In genomic region chr1:56145524-56145923, GRCh38 we compare ENCODE assay signal across 16 cellular contexts.
DNase-seq lines count a peak whose midpoint lies in the region; ATAC-seq and TF ChIP-seq lines count a peak whose summit lies in the region.
"Had no signal": no experiment of that assay in that cellular context is flagged by ENCODE, and none has a peak within 500 bp of the region (broad histone marks: within the 10 kb centered on the region; RNA-seq: fewer than 3 reads in every experiment).

No MANE protein-coding gene starts in this region.

- H3K27me3 Mint-ChIP-seq in activated CD8-positive, alpha-beta T cell treated with anti-CD3 and anti-CD28 coated beads for 36 hours, result no peaks in the 10 kb centered on the region
- H3K27me3 Mint-ChIP-seq in activated CD8-positive, alpha-beta T cell treated with anti-CD3 and anti-CD28 coated beads, Interleukin-2, amount 10 ng/mL, durations not matched to agents 7 days and 5 days (ENCODE audit: low read depth), result no peaks in the 10 kb centered on the region
- H3K27me3 Mint-ChIP-seq: CD8-positive, alpha-beta memory T cell had no signal

- no peak overlapping the region for H3K27ac Mint-ChIP-seq in activated CD8-positive, alpha-beta T cell treated with anti-CD3 and anti-CD28 coated beads for 36 hours
- no peak overlapping the region for H3K27ac Mint-ChIP-seq in activated CD8-positive, alpha-beta T cell treated with anti-CD3 and anti-CD28 coated beads, Interleukin-2, amount 10 ng/mL, durations not matched to agents 7 days and 5 days
- H3K27ac Mint-ChIP-seq: CD8-positive, alpha-beta memory T cell; HFFc6 had no signal

- H3K36me3 ChIP-seq in esophagus muscularis mucosa, result no peaks in the 10 kb centered on the region
- H3K36me3 ChIP-seq in gastrocnemius medialis, result no peaks in the 10 kb centered on the region
- no peaks in the 10 kb centered on the region for H3K36me3 ChIP-seq in prostate gland
- H3K36me3 ChIP-seq: BLaER1 had no signal

- H3K4me1 Mint-ChIP-seq in activated CD8-positive, alpha-beta T cell treated with anti-CD3 and anti-CD28 coated beads for 36 hours (ENCODE audit: low read depth), result no peaks in the 10 kb centered on the region
- no peaks in the 10 kb centered on the region for H3K4me1 Mint-ChIP-seq in activated CD8-positive, alpha-beta T cell treated with anti-CD3 and anti-CD28 coated beads, Interleukin-2, amount 10 ng/mL, durations not matched to agents 7 days and 5 days (ENCODE audit: low read depth)
- H3K4me1 Mint-ChIP-seq: CD8-positive, alpha-beta memory T cell had no signal

- TF ChIP-seq CTCF in activated CD8-positive, alpha-beta T cell treated with anti-CD3 and anti-CD28 coated beads for 36 hours (IDR thresholded peaks at IDR 0.05), result no peak
- no peak for TF ChIP-seq CTCF in esophagus muscularis mucosa (IDR thresholded peaks at IDR 0.05)
- TF ChIP-seq CTCF in gastrocnemius medialis (IDR thresholded peaks at IDR 0.05 in 4 of 5, conservative IDR thresholded peaks at IDR 0.05 in 1 of 5), result no peak
- TF ChIP-seq CTCF in prostate gland (IDR thresholded peaks at IDR 0.05), result no peak

- H3K9me3 Mint-ChIP-seq in activated CD8-positive, alpha-beta T cell treated with anti-CD3 and anti-CD28 coated beads for 36 hours, result no peaks in the 10 kb centered on the region
- H3K9me3 Mint-ChIP-seq in activated CD8-positive, alpha-beta T cell treated with anti-CD3 and anti-CD28 coated beads, Interleukin-2, amount 10 ng/mL, durations not matched to agents 7 days and 5 days (ENCODE audit: insufficient read depth), result no peaks in the 10 kb centered on the region
- H3K9me3 Mint-ChIP-seq: HFFc6 had no signal

- POLR2A ChIA-PET in activated CD8-positive, alpha-beta T cell treated with anti-CD3 and anti-CD28 coated beads for 36 hours (lab: Charles Lee), result no interaction called here
- POLR2A ChIA-PET in activated CD8-positive, alpha-beta T cell treated with anti-CD3 and anti-CD28 coated beads, Interleukin-2, amount 10 ng/mL, durations not matched to agents 7 days and 5 days (lab: Charles Lee), result no interaction called here

- peak; percentile 2 for DNase-seq in activated CD8-positive, alpha-beta T cell treated with anti-CD3 and anti-CD28 coated beads for 36 hours
- no peak for DNase-seq in activated CD8-positive, alpha-beta T cell treated with anti-CD3 and anti-CD28 coated beads, Interleukin-2, amount 10 ng/mL, durations not matched to agents 7 days and 5 days
- DNase-seq in esophagus muscularis mucosa (ENCODE audit: extremely low spot score), result no peak
- no peak for DNase-seq in gastrocnemius medialis
- no peak for DNase-seq in GM03348 (ENCODE audit: low spot score)
- DNase-seq in prostate gland (ENCODE audit: low spot score), result no peak
- no peak for DNase-seq in NCI-H128 (lab: John Stamatoyannopoulos, UW; ENCODE audit: unreplicated experiment)
- DNase-seq: 8988T; AML-193; Caco-2; CD8-positive, alpha-beta memory T cell; GF-D8; HCEC 1CT; HFFc6 had no signal

- ATAC-seq in activated CD8-positive, alpha-beta T cell treated with anti-CD3 and anti-CD28 coated beads for 36 hours, result no peak
- ATAC-seq in activated CD8-positive, alpha-beta T cell treated with anti-CD3 and anti-CD28 coated beads, Interleukin-2, amount 10 ng/mL, durations not matched to agents 7 days and 5 days, result no peak
- ATAC-seq in gastrocnemius medialis, result no peak

- CTCF ChIA-PET in activated CD8-positive, alpha-beta T cell treated with anti-CD3 and anti-CD28 coated beads for 36 hours (lab: Charles Lee), result no interaction called here
- CTCF ChIA-PET in activated CD8-positive, alpha-beta T cell treated with anti-CD3 and anti-CD28 coated beads, Interleukin-2, amount 10 ng/mL, durations not matched to agents 7 days and 5 days (lab: Charles Lee), result no interaction called here

- H3K4me1 ChIP-seq in esophagus muscularis mucosa, result peaks cover 7 to 24% (median 22%) of the 10 kb centered on the region in 4 donors
- peaks cover 20 to 29% of the 10 kb centered on the region in 2 donors for H3K4me1 ChIP-seq in gastrocnemius medialis
- H3K4me1 ChIP-seq in prostate gland (replicated peaks), result no peaks in the 10 kb centered on the region
- H3K4me1 ChIP-seq: BLaER1 had no signal

- intact Hi-C loops in activated CD8-positive, alpha-beta T cell treated with anti-CD3 and anti-CD28 coated beads for 36 hours (cut with micrococcal nuclease), result no loop called here
- intact Hi-C loops in esophagus muscularis mucosa (cut with DNase I), result no loop called here
- intact Hi-C loops in gastrocnemius medialis (cut with DNase I; ENCODE audit: low total_unique reads), result no loop called here
- intact Hi-C loops in prostate gland (cut with DNase I), result loop anchor here (5.0 to 10.0 kb wide), 2 partner anchors 109 to 158 kb away; no protein-coding TSS in a partner anchor

- H3K9me3 ChIP-seq in esophagus muscularis mucosa (no peaks in the 10 kb centered on the region), gastrocnemius medialis (no peaks in the 10 kb centered on the region), prostate gland (no peaks in the 10 kb centered on the region)
- H3K9me3 ChIP-seq: BLaER1, Caco-2 had no signal

- H3K4me3 ChIP-seq in esophagus muscularis mucosa (no peak overlapping the region), gastrocnemius medialis (no peak overlapping the region), prostate gland (no peak overlapping the region)
- H3K4me3 ChIP-seq: BLaER1 had no signal

- no peak for TF ChIP-seq EP300 in esophagus muscularis mucosa (IDR thresholded peaks at IDR 0.05)

- H3K27ac ChIP-seq in esophagus muscularis mucosa (replicated peaks in 1 of 4) (peak overlapping the region in 3 of 4 donors; percentile 29 to 47 (median 32)), gastrocnemius medialis (peak overlapping the region in 3 of 4 donors; percentile 33 to 72 (median 56)), prostate gland (no peak overlapping the region)
- H3K27ac ChIP-seq: BLaER1, HL-60 had no signal

- in situ Hi-C loops in gastrocnemius medialis (cut with MboI; ENCODE audit: low sequenced_read_pairs in 4 of 4), result no loop called here

- no peaks in the 10 kb centered on the region for H3K36me3 Mint-ChIP-seq in activated CD8-positive, alpha-beta T cell treated with anti-CD3 and anti-CD28 coated beads for 36 hours (ENCODE audit: low read depth)
- no peaks in the 10 kb centered on the region for H3K36me3 Mint-ChIP-seq in activated CD8-positive, alpha-beta T cell treated with anti-CD3 and anti-CD28 coated beads, Interleukin-2, amount 10 ng/mL, durations not matched to agents 7 days and 5 days (ENCODE audit: low read depth)
- H3K36me3 Mint-ChIP-seq: CD8-positive, alpha-beta memory T cell had no signal

- TF ChIP-seq POLR2A in esophagus muscularis mucosa (IDR thresholded peaks at IDR 0.05; ENCODE audit: low read depth) (no peak), gastrocnemius medialis (IDR thresholded peaks at IDR 0.05) (no peak), prostate gland (IDR thresholded peaks at IDR 0.05) (no peak)

- H3K4me3 Mint-ChIP-seq in activated CD8-positive, alpha-beta T cell treated with anti-CD3 and anti-CD28 coated beads for 36 hours, result no peak overlapping the region
- H3K4me3 Mint-ChIP-seq in activated CD8-positive, alpha-beta T cell treated with anti-CD3 and anti-CD28 coated beads, Interleukin-2, amount 10 ng/mL, durations not matched to agents 7 days and 5 days, result no peak overlapping the region
- H3K4me3 Mint-ChIP-seq: CD8-positive, alpha-beta memory T cell; HFFc6 had no signal

- H3K27me3 ChIP-seq in esophagus muscularis mucosa (no peaks in the 10 kb centered on the region), gastrocnemius medialis (no peaks in the 10 kb centered on the region), prostate gland (replicated peaks; ENCODE audit: insufficient read depth) (no peaks in the 10 kb centered on the region)
- H3K27me3 ChIP-seq: BLaER1 had no signal

- WGBS in esophagus muscularis mucosa, result 88% methylated on average over 1 of the region's 1 CpG
- 80% methylated on average over 1 of the region's 1 CpG for WGBS in prostate gland

Comparison
In these comparisons a context has a peak if more than half of its experiments do, and no peak if none do; other contexts are left out.
1. H3K27ac ChIP-seq: peak in esophagus muscularis mucosa (3 of 4) and gastrocnemius medialis (3 of 4); none in prostate gland (0 of 2).